ENCODE assay signal across 1 cellular context in genomic region chr17:50399591-50399990, GRCh38. TPM values are rescaled to one million over a fixed set of nuclear protein-coding genes. Genes with fewer than 3 reads are reported as not detected.
"Had no signal": no experiment of that assay in that cellular context is flagged by ENCODE, and none has a peak within 500 bp of the region (broad histone marks: within the 10 kb centered on the region; RNA-seq: fewer than 3 reads in every experiment).

No MANE protein-coding gene starts in this region.

RNA-seq across cellular contexts. Expression of gene EME1, which starts 26.6 kb away (rescaled TPM):
- total RNA-seq: mesenteric fat pad had no signal
